ENCODE assay signal across 8 cellular contexts in genomic region chr10:113093188-113094113, GRCh38.
DNase-seq lines count a peak whose midpoint lies in the region; ATAC-seq and FAIRE-seq lines count a peak whose summit lies in the region.

No MANE protein-coding gene starts in this region.

- H3K27me3 ChIP-seq in ACC112 (ENCODE audit: insufficient read depth, low read length): no peaks in the 10 kb centered on the region

- H3K4me3 ChIP-seq in ACC112 (ENCODE audit: low read depth, low read length): peak overlapping the region; percentile 36; the same call in 1 of the 2 replicates

- no peak for FAIRE-seq in GM19239 (lab: Jason Lieb, UNC)

- H2AFZ ChIP-seq in ACC112 (ENCODE audit: low read length, unreplicated experiment): no peak overlapping the region

- H3K36me3 ChIP-seq in ACC112 (ENCODE audit: insufficient read depth, low read length): peaks cover 6% of the 10 kb centered on the region; the same call in 1 of the 2 replicates

- peak overlapping the region; percentile 77 for H3K27ac ChIP-seq in ACC112 (ENCODE audit: low read depth, low read length)

- ATAC-seq in GM21723 (IDR thresholded peaks at IDR 0.05; ENCODE audit: unreplicated experiment): peak; percentile 55

- H3K4me1 ChIP-seq in ACC112 (ENCODE audit: control insufficient read depth, insufficient read depth, low read length, unreplicated experiment): peaks cover 18% of the 10 kb centered on the region

- peaks cover 19% of the 10 kb centered on the region for H3K79me2 ChIP-seq in ACC112 (ENCODE audit: control insufficient read depth, insufficient read depth, low read length, unreplicated experiment)

- DNase-seq in NCI-H774 (lab: John Stamatoyannopoulos, UW) (peak; percentile 0), glomerular visceral epithelial cell (ENCODE audit: extremely low spot score) (peak; percentile 71), epidermal melanocyte (ENCODE audit: insufficient read length, low spot score) (no peak), NCI-H2029 treated with DMSO at 0.1 percent for 48 hours (lab: John Stamatoyannopoulos, UW) (no peak), nucleus accumbens (lab: John Stamatoyannopoulos, UW) (no peak), GM19239 (ENCODE audit: insufficient read length, low spot score) (no peak)

Comparison
In these comparisons a context has a peak if more than half of its experiments do, and no peak if none do; other contexts are left out.
1. DNase-seq: peak in NCI-H774 (single experiment) and glomerular visceral epithelial cell (single experiment); none in epidermal melanocyte (single experiment), NCI-H2029 treated with DMSO at 0.1 percent for 48 hours (single experiment), nucleus accumbens (0 of 56) and GM19239 (single experiment).